Comparison of ENCODE assay signal across 11 cellular contexts in genomic region chr10:4074559-4075407, GRCh38.
A peak's percentile ranks its signal among the peaks of the same experiment; 100 is the strongest.
DNase-seq lines count a peak whose midpoint lies in the region; ATAC-seq and TF ChIP-seq lines count a peak whose summit lies in the region.
"Had no signal": no experiment of that assay in that cellular context is flagged by ENCODE, and none has a peak within 500 bp of the region (broad histone marks: within the 10 kb centered on the region; RNA-seq: fewer than 3 reads in every experiment).

No MANE protein-coding gene starts in this region.

- intact Hi-C loops in activated CD8-positive, alpha-beta T cell treated with anti-CD3 and anti-CD28 coated beads for 36 hours (cut with micrococcal nuclease) = no loop called here

- H3K27ac Mint-ChIP-seq in activated CD8-positive, alpha-beta memory T cell treated with anti-CD3 and anti-CD28 coated beads, Interleukin-2, amount 10 ng/mL, durations not matched to agents 7 days and 5 days = peak overlapping the region; percentile 84
- peak overlapping the region; percentile 74 for H3K27ac Mint-ChIP-seq in activated CD8-positive, alpha-beta T cell treated with anti-CD3 and anti-CD28 coated beads for 36 hours

- H3K27me3 Mint-ChIP-seq in activated CD8-positive, alpha-beta memory T cell treated with anti-CD3 and anti-CD28 coated beads, Interleukin-2, amount 10 ng/mL, durations not matched to agents 7 days and 5 days = no peaks in the 10 kb centered on the region
- H3K27me3 Mint-ChIP-seq in activated CD8-positive, alpha-beta T cell treated with anti-CD3 and anti-CD28 coated beads for 36 hours = no peaks in the 10 kb centered on the region

- peak; percentile 61 for ATAC-seq in activated CD8-positive, alpha-beta memory T cell treated with anti-CD3 and anti-CD28 coated beads, Interleukin-2, amount 10 ng/mL, durations not matched to agents 7 days and 5 days
- ATAC-seq in activated CD8-positive, alpha-beta T cell treated with anti-CD3 and anti-CD28 coated beads for 36 hours = peak; percentile 64
- no peak for ATAC-seq in HG03469 (IDR thresholded peaks at IDR 0.05; ENCODE audit: unreplicated experiment)

- peaks cover 13% of the 10 kb centered on the region for H3K36me3 Mint-ChIP-seq in activated CD8-positive, alpha-beta memory T cell treated with anti-CD3 and anti-CD28 coated beads, Interleukin-2, amount 10 ng/mL, durations not matched to agents 7 days and 5 days
- H3K36me3 Mint-ChIP-seq in activated CD8-positive, alpha-beta T cell treated with anti-CD3 and anti-CD28 coated beads for 36 hours (ENCODE audit: low read depth) = no peaks in the 10 kb centered on the region
- H3K36me3 Mint-ChIP-seq: naive B cell had no signal

- H3K36me3 ChIP-seq in smooth muscle cell (ENCODE audit: low read depth) = no peaks in the 10 kb centered on the region

- H3K9me3 ChIP-seq in smooth muscle cell (replicated peaks; ENCODE audit: low read depth) = no peaks in the 10 kb centered on the region

- POLR2A ChIA-PET in activated CD8-positive, alpha-beta T cell treated with anti-CD3 and anti-CD28 coated beads for 36 hours (lab: Charles Lee) = interaction anchor here (1.4 kb wide), 1 partner anchor 290 kb away, joined by 3 read pairs; the partner anchor contains the start of gene KLF6

- no peak for TF ChIP-seq CTCF in activated CD8-positive, alpha-beta T cell treated with anti-CD3 and anti-CD28 coated beads for 36 hours (IDR thresholded peaks at IDR 0.05)
- no peak for TF ChIP-seq CTCF in fibroblast of mammary gland (conservative IDR thresholded peaks at IDR 0.05; ENCODE audit: control insufficient read depth, insufficient read depth, low read depth, low read length)
- TF ChIP-seq CTCF in smooth muscle cell (IDR thresholded peaks at IDR 0.05; ENCODE audit: borderline replicate concordance, insufficient read depth, poor library complexity, severe bottlenecking) = no peak

- H3K79me2 ChIP-seq in smooth muscle cell (ENCODE audit: low read depth) = no peaks in the 10 kb centered on the region

- H4K20me1 ChIP-seq in smooth muscle cell (ENCODE audit: low read depth) = no peaks in the 10 kb centered on the region

- no peaks in the 10 kb centered on the region for H3K9me3 Mint-ChIP-seq in activated CD8-positive, alpha-beta memory T cell treated with anti-CD3 and anti-CD28 coated beads, Interleukin-2, amount 10 ng/mL, durations not matched to agents 7 days and 5 days (ENCODE audit: low read depth)
- H3K9me3 Mint-ChIP-seq in activated CD8-positive, alpha-beta T cell treated with anti-CD3 and anti-CD28 coated beads for 36 hours = no peaks in the 10 kb centered on the region
- H3K9me3 Mint-ChIP-seq: naive B cell had no signal

- CTCF ChIA-PET in activated CD8-positive, alpha-beta memory T cell treated with anti-CD3 and anti-CD28 coated beads, Interleukin-2, amount 10 ng/mL, durations not matched to agents 7 days and 5 days (lab: Charles Lee) = interaction anchor here (1.4 kb wide), 1 partner anchor 15 kb away, joined by 4 read pairs; no protein-coding TSS in a partner anchor
- CTCF ChIA-PET in activated CD8-positive, alpha-beta T cell treated with anti-CD3 and anti-CD28 coated beads for 36 hours (lab: Charles Lee) = no interaction called here

- no peak overlapping the region for H3K9ac ChIP-seq in smooth muscle cell (ENCODE audit: low read depth)

- H3K27ac ChIP-seq in smooth muscle cell (ENCODE audit: low read depth) = peak overlapping the region; percentile 76

- peak overlapping the region; percentile 49 for H3K4me3 Mint-ChIP-seq in activated CD8-positive, alpha-beta memory T cell treated with anti-CD3 and anti-CD28 coated beads, Interleukin-2, amount 10 ng/mL, durations not matched to agents 7 days and 5 days
- H3K4me3 Mint-ChIP-seq in activated CD8-positive, alpha-beta T cell treated with anti-CD3 and anti-CD28 coated beads for 36 hours = no peak overlapping the region
- H3K4me3 Mint-ChIP-seq: naive B cell had no signal

- peak overlapping the region; percentile 37 for H2AFZ ChIP-seq in smooth muscle cell (ENCODE audit: low read depth)

- H3K4me1 ChIP-seq in smooth muscle cell (ENCODE audit: low read depth) = peaks cover 8% of the 10 kb centered on the region

- H3F3A ChIP-seq in smooth muscle cell (ENCODE audit: low read depth) = peaks cover 34% of the 10 kb centered on the region

- H3K4me2 ChIP-seq in smooth muscle cell = peak overlapping the region; percentile 60

- H3K4me1 Mint-ChIP-seq in activated CD8-positive, alpha-beta memory T cell treated with anti-CD3 and anti-CD28 coated beads, Interleukin-2, amount 10 ng/mL, durations not matched to agents 7 days and 5 days = peaks cover 37% of the 10 kb centered on the region
- peaks cover 24% of the 10 kb centered on the region for H3K4me1 Mint-ChIP-seq in activated CD8-positive, alpha-beta T cell treated with anti-CD3 and anti-CD28 coated beads for 36 hours (ENCODE audit: low read depth)

- H3K27me3 ChIP-seq in smooth muscle cell (ENCODE audit: low read depth) = no peaks in the 10 kb centered on the region

- DNase-seq in activated CD8-positive, alpha-beta memory T cell treated with anti-CD3 and anti-CD28 coated beads, Interleukin-2, amount 10 ng/mL, durations not matched to agents 7 days and 5 days = no peak
- no peak for DNase-seq in activated CD8-positive, alpha-beta memory T cell treated with anti-CD3 and anti-CD28 coated beads, Interleukin-2, amount 50 U/mL, for 4 hours
- DNase-seq in activated CD8-positive, alpha-beta T cell treated with anti-CD3 and anti-CD28 coated beads for 36 hours = no peak
- DNase-seq in fibroblast of mammary gland (ENCODE audit: low read depth) (peak; percentile 47), smooth muscle cell (lab: John Stamatoyannopoulos, UW; ENCODE audit: unreplicated experiment) (no peak), cortex of kidney (lab: John Stamatoyannopoulos, UW) (no peak), hippocampal formation (lab: John Stamatoyannopoulos, UW) (no peak)
- DNase-seq: naive B cell, NCI-H187, T-helper 9 cell had no signal

- H3K4me3 ChIP-seq in fibroblast of mammary gland (ENCODE audit: control insufficient read depth, low read depth, low read length) (no peak overlapping the region), smooth muscle cell (no peak overlapping the region)

- 42% methylated on average over 10 of the region's 10 CpGs for WGBS in smooth muscle cell (ENCODE audit: low lambda C conversion rate)
